Comparison of ENCODE assay signal across 8 cellular contexts in the genomic region with DNA sequence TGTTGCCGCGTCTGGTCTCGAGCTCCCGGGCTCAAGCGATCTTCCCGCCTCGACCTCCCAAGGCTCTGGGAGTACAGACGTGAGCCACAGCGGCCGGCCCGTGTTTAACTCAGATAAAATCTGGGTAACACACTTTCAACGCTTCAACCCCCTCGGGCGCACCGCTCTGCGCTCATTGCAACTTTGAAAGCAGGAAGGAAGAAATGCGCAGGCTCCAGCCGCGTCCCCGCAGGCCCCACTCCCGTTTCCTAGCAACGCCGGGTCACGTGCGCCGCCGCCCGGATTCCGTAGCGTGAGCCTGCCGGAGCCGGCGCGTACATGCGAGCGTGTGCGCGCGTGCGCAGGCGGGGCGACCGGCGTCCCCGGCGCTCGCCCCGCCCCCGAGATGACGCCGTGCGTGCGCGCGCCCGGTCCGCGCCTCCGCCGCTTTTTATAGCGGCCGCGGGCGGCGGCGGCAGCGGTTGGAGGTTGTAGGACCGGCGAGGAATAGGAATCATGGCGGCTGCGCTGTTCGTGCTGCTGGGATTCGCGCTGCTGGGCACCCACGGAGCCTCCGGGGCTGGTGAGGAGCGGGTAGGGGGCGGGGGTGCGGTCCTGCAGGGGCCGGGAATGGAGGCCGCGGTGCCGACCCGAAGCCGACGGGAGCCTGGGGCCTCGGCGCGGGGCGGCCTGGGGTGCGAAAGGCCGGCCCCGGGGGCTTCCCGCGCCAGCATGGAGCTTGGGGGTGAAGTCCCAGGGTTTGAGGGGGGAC. TPM values are rescaled to one million over a fixed set of nuclear protein-coding genes. Genes with fewer than 3 reads are reported as not detected.
DNase-seq lines count a peak whose midpoint lies in the region; ATAC-seq and TF ChIP-seq lines count a peak whose summit lies in the region.

A gene (plus strand): TSS at position 457 of the 751 bp plus-strand sequence. CDS start 39 bp downstream, at position 496.

- H3K9ac ChIP-seq in liver (ENCODE audit: low read depth in 1 of 2, low read length in 2 of 2): peak within 1 kb of the TSS; percentile 82 to 83

- no peak for TF ChIP-seq CTCF in liver (IDR thresholded peaks at IDR 0.05; ENCODE audit: low read depth, low read length, missing input control)

- no peaks in the 10 kb centered on the region for H3K36me3 ChIP-seq in liver (ENCODE audit: control insufficient read depth in 4 of 4, insufficient read depth in 3 of 4, low read depth in 1 of 4, low read length in 3 of 4)

- peak in 1 of 2 donors; percentile 5 for TF ChIP-seq RAD21 in liver (IDR thresholded peaks at IDR 0.05)

- peaks cover 23 to 40% (median 34%) of the 10 kb centered on the region in 4 donors for H3K4me1 ChIP-seq in liver (ENCODE audit: control insufficient read depth in 4 of 4, insufficient read depth in 4 of 4, low read length in 3 of 4)

- ATAC-seq in GM19397 (IDR thresholded peaks at IDR 0.05; ENCODE audit: unreplicated experiment): peak; percentile 86
- ATAC-seq in HG03571 (IDR thresholded peaks at IDR 0.05; ENCODE audit: unreplicated experiment): peak; percentile 70

- H3K27me3 ChIP-seq in liver (ENCODE audit: control insufficient read depth in 4 of 4, insufficient read depth in 4 of 4, low read length in 3 of 4): no peaks in the 10 kb centered on the region

- peak within 1 kb of the TSS; percentile 63 to 95 (median 71) for H3K4me3 ChIP-seq in liver (ENCODE audit: low read depth in 1 of 3, low read length in 3 of 3)

- no peaks in the 10 kb centered on the region for H3K9me3 ChIP-seq in liver (ENCODE audit: control insufficient read depth in 4 of 4, low read length in 3 of 4)

- H3K27ac ChIP-seq in liver (ENCODE audit: low read depth in 1 of 2, low read length in 2 of 2): peak within 1 kb of the TSS; percentile 84 to 94

- WGBS in liver: under 1% methylated on average over 95 of the region's 95 CpGs

- DNase-seq in C1 segment of cervical spinal cord (lab: John Stamatoyannopoulos, UW) (peak; percentile 79 to 99 (median 93)), NCI-H82 (lab: John Stamatoyannopoulos, UW) (peak; percentile 96), dermis microvascular lymphatic vessel endothelial cell (ENCODE audit: low read depth in 2 of 2) (peak; percentile 90 to 97)
- DNase-seq in activated CD4-positive, alpha-beta T cell treated with anti-CD3 and anti-CD28 coated beads, Interleukin-2, amount 50 U/mL, for 48 hours: peak; percentile 98 to 99
- peak; percentile 99 for DNase-seq in stimulated activated CD4-positive, alpha-beta T cell treated with anti-CD3 and anti-CD28 coated beads, Interleukin-4, amount 100 ng/mL, for 24 hours

TF ChIP-seq in liver, 16 proteins besides CTCF, POLR2A, EP300 and RAD21:
- no peak for TF ChIP-seq TAF1 (conservative IDR thresholded peaks at IDR 0.05)
- TF ChIP-seq SP1 (IDR thresholded peaks at IDR 0.05): no peak
- no peak for TF ChIP-seq FOXA1 (IDR thresholded peaks at IDR 0.05)
- peak; percentile 62 for TF ChIP-seq YY1 (IDR thresholded peaks at IDR 0.05)
- no peak for TF ChIP-seq GABPA (IDR thresholded peaks at IDR 0.05 in 1 of 2, conservative IDR thresholded peaks at IDR 0.05 in 1 of 2)
- no peak for TF ChIP-seq JUND (IDR thresholded peaks at IDR 0.05)
- no peak for TF ChIP-seq HNF4G (IDR thresholded peaks at IDR 0.05)
- TF ChIP-seq, protein P1, sequence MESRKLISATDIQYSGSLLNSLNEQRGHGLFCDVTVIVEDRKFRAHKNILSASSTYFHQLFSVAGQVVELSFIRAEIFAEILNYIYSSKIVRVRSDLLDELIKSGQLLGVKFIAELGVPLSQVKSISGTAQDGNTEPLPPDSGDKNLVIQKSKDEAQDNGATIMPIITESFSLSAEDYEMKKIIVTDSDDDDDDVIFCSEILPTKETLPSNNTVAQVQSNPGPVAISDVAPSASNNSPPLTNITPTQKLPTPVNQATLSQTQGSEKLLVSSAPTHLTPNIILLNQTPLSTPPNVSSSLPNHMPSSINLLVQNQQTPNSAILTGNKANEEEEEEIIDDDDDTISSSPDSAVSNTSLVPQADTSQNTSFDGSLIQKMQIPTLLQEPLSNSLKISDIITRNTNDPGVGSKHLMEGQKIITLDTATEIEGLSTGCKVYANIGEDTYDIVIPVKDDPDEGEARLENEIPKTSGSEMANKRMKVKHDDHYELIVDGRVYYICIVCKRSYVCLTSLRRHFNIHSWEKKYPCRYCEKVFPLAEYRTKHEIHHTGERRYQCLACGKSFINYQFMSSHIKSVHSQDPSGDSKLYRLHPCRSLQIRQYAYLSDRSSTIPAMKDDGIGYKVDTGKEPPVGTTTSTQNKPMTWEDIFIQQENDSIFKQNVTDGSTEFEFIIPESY (IDR thresholded peaks at IDR 0.05): peak; percentile 39
- TF ChIP-seq, protein P2, sequence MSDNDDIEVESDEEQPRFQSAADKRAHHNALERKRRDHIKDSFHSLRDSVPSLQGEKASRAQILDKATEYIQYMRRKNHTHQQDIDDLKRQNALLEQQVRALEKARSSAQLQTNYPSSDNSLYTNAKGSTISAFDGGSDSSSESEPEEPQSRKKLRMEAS (IDR thresholded peaks at IDR 0.05): peak; percentile 39
- TF ChIP-seq NR2F2 (IDR thresholded peaks at IDR 0.05): no peak
- TF ChIP-seq, protein P3, sequence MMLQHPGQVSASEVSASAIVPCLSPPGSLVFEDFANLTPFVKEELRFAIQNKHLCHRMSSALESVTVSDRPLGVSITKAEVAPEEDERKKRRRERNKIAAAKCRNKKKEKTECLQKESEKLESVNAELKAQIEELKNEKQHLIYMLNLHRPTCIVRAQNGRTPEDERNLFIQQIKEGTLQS (IDR thresholded peaks at IDR 0.05): no peak
- no peak for TF ChIP-seq RXRA (IDR thresholded peaks at IDR 0.05)
- TF ChIP-seq, protein P4, sequence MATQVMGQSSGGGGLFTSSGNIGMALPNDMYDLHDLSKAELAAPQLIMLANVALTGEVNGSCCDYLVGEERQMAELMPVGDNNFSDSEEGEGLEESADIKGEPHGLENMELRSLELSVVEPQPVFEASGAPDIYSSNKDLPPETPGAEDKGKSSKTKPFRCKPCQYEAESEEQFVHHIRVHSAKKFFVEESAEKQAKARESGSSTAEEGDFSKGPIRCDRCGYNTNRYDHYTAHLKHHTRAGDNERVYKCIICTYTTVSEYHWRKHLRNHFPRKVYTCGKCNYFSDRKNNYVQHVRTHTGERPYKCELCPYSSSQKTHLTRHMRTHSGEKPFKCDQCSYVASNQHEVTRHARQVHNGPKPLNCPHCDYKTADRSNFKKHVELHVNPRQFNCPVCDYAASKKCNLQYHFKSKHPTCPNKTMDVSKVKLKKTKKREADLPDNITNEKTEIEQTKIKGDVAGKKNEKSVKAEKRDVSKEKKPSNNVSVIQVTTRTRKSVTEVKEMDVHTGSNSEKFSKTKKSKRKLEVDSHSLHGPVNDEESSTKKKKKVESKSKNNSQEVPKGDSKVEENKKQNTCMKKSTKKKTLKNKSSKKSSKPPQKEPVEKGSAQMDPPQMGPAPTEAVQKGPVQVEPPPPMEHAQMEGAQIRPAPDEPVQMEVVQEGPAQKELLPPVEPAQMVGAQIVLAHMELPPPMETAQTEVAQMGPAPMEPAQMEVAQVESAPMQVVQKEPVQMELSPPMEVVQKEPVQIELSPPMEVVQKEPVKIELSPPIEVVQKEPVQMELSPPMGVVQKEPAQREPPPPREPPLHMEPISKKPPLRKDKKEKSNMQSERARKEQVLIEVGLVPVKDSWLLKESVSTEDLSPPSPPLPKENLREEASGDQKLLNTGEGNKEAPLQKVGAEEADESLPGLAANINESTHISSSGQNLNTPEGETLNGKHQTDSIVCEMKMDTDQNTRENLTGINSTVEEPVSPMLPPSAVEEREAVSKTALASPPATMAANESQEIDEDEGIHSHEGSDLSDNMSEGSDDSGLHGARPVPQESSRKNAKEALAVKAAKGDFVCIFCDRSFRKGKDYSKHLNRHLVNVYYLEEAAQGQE (IDR thresholded peaks at IDR 0.05): peak; percentile 43
- no peak for TF ChIP-seq FOXA2 (IDR thresholded peaks at IDR 0.05)
- no peak for TF ChIP-seq EGR1 (IDR thresholded peaks at IDR 0.05; ENCODE audit: low read depth in 2 of 2)
- no peak for TF ChIP-seq HNF4A (conservative IDR thresholded peaks at IDR 0.05)

RNA-seq across cellular contexts. Expression of the gene that starts here (rescaled TPM):
- total RNA-seq in dermis microvascular lymphatic vessel endothelial cell: 205 and 268 TPM in 2 replicates
- 100 to 1,000 TPM in 1 of 2 donors, 10 to 100 TPM in 1; 80.4 to 367 TPM for total RNA-seq in liver
- 100 to 1,000 TPM; 146 to 152 TPM for polyA plus RNA-seq in liver

Comparison
In these comparisons a context has a peak if more than half of its experiments do, and no peak if none do; other contexts are left out.
1. Peak in every context shown above with its lines: DNase-seq, ATAC-seq, H3K4me3 ChIP-seq and H3K27ac ChIP-seq.